23 cellular contexts compared by ENCODE assay signal in the genomic region with DNA sequence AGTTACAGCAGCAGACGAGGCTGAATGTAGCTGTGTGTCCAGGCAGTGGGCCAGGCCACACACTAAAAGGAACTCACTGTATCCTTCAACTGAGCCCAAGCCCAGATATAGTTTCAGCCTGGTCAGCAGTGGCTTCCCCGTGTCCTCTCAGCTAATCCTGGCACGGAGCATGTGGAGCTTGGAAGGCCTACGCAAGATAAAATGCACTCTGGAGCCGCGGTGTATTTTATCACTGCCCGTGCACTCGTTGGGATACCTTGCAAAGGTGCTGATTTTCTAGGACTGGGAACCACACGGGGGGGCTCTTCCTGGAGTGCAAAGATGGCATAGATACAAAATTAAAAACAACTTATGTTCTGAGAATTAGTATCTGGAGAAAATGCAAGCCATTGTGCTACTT. TPM values are rescaled to one million over a fixed set of nuclear protein-coding genes. Genes with fewer than 3 reads are reported as not detected.
A peak's percentile ranks its signal among the peaks of the same experiment; 100 is the strongest.
DNase-seq lines count a peak whose midpoint lies in the region; ATAC-seq, FAIRE-seq and TF ChIP-seq lines count a peak whose summit lies in the region.
"Had no signal": no experiment of that assay in that cellular context is flagged by ENCODE, and none has a peak within 500 bp of the region (broad histone marks: within the 10 kb centered on the region; RNA-seq: fewer than 3 reads in every experiment).

No MANE protein-coding gene starts in this region.

- H3K9me3 ChIP-seq in astrocyte (ENCODE audit: insufficient read depth, low read depth, low read length) = no peaks in the 10 kb centered on the region
- no peaks in the 10 kb centered on the region for H3K9me3 ChIP-seq in upper lobe of right lung
- H3K9me3 ChIP-seq: Peyer's patch had no signal

- no peak overlapping the region for H3K9ac ChIP-seq in astrocyte (ENCODE audit: low read length)
- H3K9ac ChIP-seq: BLaER1 treated with 17β-estradiol and CSF1 and Interleukin-3, amounts not matched to agents 10 nM and 100 nM had no signal

- H4K20me1 ChIP-seq in astrocyte (ENCODE audit: insufficient read depth, low read length) = no peaks in the 10 kb centered on the region

- H3K36me3 ChIP-seq in astrocyte (ENCODE audit: insufficient read depth, low read length) = no peaks in the 10 kb centered on the region
- H3K36me3 ChIP-seq in upper lobe of right lung = no peaks in the 10 kb centered on the region
- H3K36me3 ChIP-seq: BLaER1 treated with 17β-estradiol and CSF1 and Interleukin-3, amounts not matched to agents 10 nM and 100 nM; brain microvascular endothelial cell; Peyer's patch had no signal

- H3K27me3 ChIP-seq in astrocyte (ENCODE audit: insufficient read depth, low read length) = peaks cover 6% of the 10 kb centered on the region
- H3K27me3 ChIP-seq in upper lobe of right lung = no peaks in the 10 kb centered on the region
- H3K27me3 ChIP-seq: Peyer's patch had no signal

- H3K27ac Mint-ChIP-seq in astrocyte (ENCODE audit: unreplicated experiment) = no peak overlapping the region
- H3K27ac Mint-ChIP-seq: activated CD4-positive, alpha-beta T cell treated with anti-CD3 and anti-CD28 coated beads, Interleukin-2, amount 10 ng/mL, durations not matched to agents 24 days and 14 days; activated naive CD4-positive, alpha-beta T cell treated with anti-CD3 and anti-CD28 coated beads for 36 hours; stimulated activated effector memory CD8-positive, alpha-beta T cell treated with anti-CD3 and anti-CD28 coated beads, Interleukin-12 subunit alpha, Interleukin-12 subunit beta, amount 100 ng/mL, for 72 hours; type B pancreatic cell had no signal

- H3K27me3 Mint-ChIP-seq in astrocyte (ENCODE audit: low read depth, unreplicated experiment) = peaks cover 28% of the 10 kb centered on the region

- TF ChIP-seq CTCF in astrocyte (IDR thresholded peaks at IDR 0.05; ENCODE audit: insufficient read depth, low read depth, low read length) (no peak), upper lobe of right lung (IDR thresholded peaks at IDR 0.05) (no peak)

- H3K4me3 ChIP-seq in astrocyte (ENCODE audit: insufficient read depth, low read depth, low read length) = no peak overlapping the region
- no peak overlapping the region for H3K4me3 ChIP-seq in upper lobe of right lung
- H3K4me3 ChIP-seq: BLaER1 treated with 17β-estradiol and CSF1 and Interleukin-3, amounts not matched to agents 10 nM and 100 nM; dorsolateral prefrontal cortex; Peyer's patch had no signal

- H3K4me3 Mint-ChIP-seq in astrocyte (ENCODE audit: unreplicated experiment) = no peak overlapping the region
- H3K4me3 Mint-ChIP-seq: activated CD4-positive, alpha-beta T cell treated with anti-CD3 and anti-CD28 coated beads, Interleukin-2, amount 10 ng/mL, durations not matched to agents 24 days and 14 days; activated naive CD4-positive, alpha-beta T cell treated with anti-CD3 and anti-CD28 coated beads for 36 hours; stimulated activated effector memory CD8-positive, alpha-beta T cell treated with anti-CD3 and anti-CD28 coated beads, Interleukin-12 subunit alpha, Interleukin-12 subunit beta, amount 100 ng/mL, for 72 hours; type B pancreatic cell had no signal

- intact Hi-C loops in Right ventricle myocardium inferior (cut with DNase I) = loop anchor here (2.0 kb wide), 1 partner anchor 178 kb away; a partner anchor contains a TSS
- intact Hi-C loops in upper lobe of right lung (cut with DNase I) = no loop called here

- no peak overlapping the region for H2AFZ ChIP-seq in astrocyte (ENCODE audit: low read depth, low read length)

- H3K79me2 ChIP-seq in astrocyte (ENCODE audit: insufficient read depth, low read length) = no peaks in the 10 kb centered on the region

- H3K27ac ChIP-seq in astrocyte (ENCODE audit: low read depth, low read length) (no peak overlapping the region), upper lobe of right lung (no peak overlapping the region)
- H3K27ac ChIP-seq: BLaER1 treated with 17β-estradiol and CSF1 and Interleukin-3, amounts not matched to agents 10 nM and 100 nM; brain microvascular endothelial cell; dorsolateral prefrontal cortex; Peyer's patch had no signal

- H3K4me2 ChIP-seq in astrocyte (ENCODE audit: low read length) = no peak overlapping the region
- H3K4me2 ChIP-seq: BLaER1 treated with 17β-estradiol and CSF1 and Interleukin-3, amounts not matched to agents 10 nM and 100 nM had no signal

- no peaks in the 10 kb centered on the region for H3K36me3 Mint-ChIP-seq in astrocyte (ENCODE audit: low read depth, unreplicated experiment)
- H3K36me3 Mint-ChIP-seq: stimulated activated effector memory CD8-positive, alpha-beta T cell treated with anti-CD3 and anti-CD28 coated beads, Interleukin-12 subunit alpha, Interleukin-12 subunit beta, amount 100 ng/mL, for 72 hours; type B pancreatic cell had no signal

- peaks cover 6% of the 10 kb centered on the region for H3K4me1 Mint-ChIP-seq in astrocyte (ENCODE audit: low read depth, unreplicated experiment)
- H3K4me1 Mint-ChIP-seq: activated CD4-positive, alpha-beta T cell treated with anti-CD3 and anti-CD28 coated beads, Interleukin-2, amount 10 ng/mL, durations not matched to agents 24 days and 14 days had no signal

- no peak for FAIRE-seq in astrocyte (lab: Jason Lieb, UNC)
- FAIRE-seq: TTC549 had no signal

- H3K9me3 Mint-ChIP-seq in astrocyte (ENCODE audit: unreplicated experiment) = no peaks in the 10 kb centered on the region
- H3K9me3 Mint-ChIP-seq: activated CD4-positive, alpha-beta T cell treated with anti-CD3 and anti-CD28 coated beads, Interleukin-2, amount 10 ng/mL, durations not matched to agents 24 days and 14 days; activated naive CD4-positive, alpha-beta T cell treated with anti-CD3 and anti-CD28 coated beads for 36 hours; stimulated activated effector memory CD8-positive, alpha-beta T cell treated with anti-CD3 and anti-CD28 coated beads, Interleukin-12 subunit alpha, Interleukin-12 subunit beta, amount 100 ng/mL, for 72 hours had no signal

- no peaks in the 10 kb centered on the region for H3K4me1 ChIP-seq in astrocyte (ENCODE audit: insufficient read depth, low read length)
- H3K4me1 ChIP-seq in upper lobe of right lung = peaks cover 11% of the 10 kb centered on the region
- H3K4me1 ChIP-seq: Peyer's patch had no signal

- ATAC-seq in Right ventricle myocardium inferior = peak; percentile 95
- ATAC-seq in upper lobe of right lung = peak; percentile 50
- ATAC-seq in HG02970 (IDR thresholded peaks at IDR 0.05; ENCODE audit: low FRiP score, unreplicated experiment) = no peak
- ATAC-seq: SK-N-SH treated with all-trans-retinoic acid at 6 μM for 48 hours; stimulated activated effector memory CD8-positive, alpha-beta T cell treated with anti-CD3 and anti-CD28 coated beads, Interleukin-12 subunit alpha, Interleukin-12 subunit beta, amount 100 ng/mL, for 72 hours had no signal

- DNase-seq in astrocyte (ENCODE audit: low read depth) = peak; percentile 33
- DNase-seq in Right ventricle myocardium inferior (ENCODE audit: missing footprints) = peak; percentile 85
- peak; percentile 41 for DNase-seq in myocyte (ENCODE audit: low read depth)
- no peak for DNase-seq in upper lobe of right lung
- no peak for DNase-seq in T-helper 2 cell
- DNase-seq in NCI-H146 (lab: John Stamatoyannopoulos, UW) = no peak
- DNase-seq in foreskin melanocyte = no peak
- DNase-seq: activated CD4-positive, alpha-beta T cell treated with anti-CD3 and anti-CD28 coated beads, Interleukin-2, amount 10 ng/mL, durations not matched to agents 24 days and 14 days; activated naive CD4-positive, alpha-beta T cell treated with anti-CD3 and anti-CD28 coated beads for 36 hours; brain microvascular endothelial cell; DMS 273 treated with DMSO at 0.1 percent for 48 hours; NCI-H1417; NCI-H82; occipital lobe; Peyer's patch had no signal

RNA-seq across cellular contexts. Expression of a gene that starts 48.4 kb away (rescaled TPM):
- total RNA-seq in astrocyte (not detected in 2 replicates), Right ventricle myocardium inferior (not detected), myocyte (not detected in 2 replicates), upper lobe of right lung (1.2 TPM)
- polyA plus RNA-seq in myocyte (2012) = not detected
- total RNA-seq: activated CD4-positive, alpha-beta T cell treated with anti-CD3 and anti-CD28 coated beads, Interleukin-2, amount 10 ng/mL, durations not matched to agents 24 days and 14 days; activated naive CD4-positive, alpha-beta T cell treated with anti-CD3 and anti-CD28 coated beads for 36 hours; H4; occipital lobe had no signal

Comparison
In these comparisons a context has a peak if more than half of its experiments do, and no peak if none do; other contexts are left out.
1. DNase-seq: peak in astrocyte (single experiment), Right ventricle myocardium inferior (single experiment) and myocyte (single experiment); none in upper lobe of right lung (single experiment), T-helper 2 cell (0 of 5), NCI-H146 (single experiment) and foreskin melanocyte (single experiment).